Comparison of ENCODE assay signal across 1 cellular context in genomic region chr16:87924937-87925670, GRCh38.
TF ChIP-seq lines count a peak whose summit lies in the region.

No MANE protein-coding gene starts in this region.

TF ChIP-seq in GM12878, 131 proteins besides CTCF, POLR2A, EP300 and RAD21 (continued from another document):
- no peak for TF ChIP-seq DPF2 (IDR thresholded peaks at IDR 0.05)
